In genomic region chr9:37157978-37158377, GRCh38 we compare ENCODE assay signal across 24 cellular contexts.
"Had no signal": no experiment of that assay in that cellular context is flagged by ENCODE, and none has a peak within 500 bp of the region (broad histone marks: within the 10 kb centered on the region; RNA-seq: fewer than 3 reads in every experiment).

No MANE protein-coding gene starts in this region.

- H3K27me3 Mint-ChIP-seq: activated CD8-positive, alpha-beta T cell treated with anti-CD3 and anti-CD28 coated beads for 36 hours; central memory CD8-positive, alpha-beta T cell had no signal

- H3K4me3 Mint-ChIP-seq: activated CD8-positive, alpha-beta T cell treated with anti-CD3 and anti-CD28 coated beads for 36 hours; activated T-cell treated with anti-CD3 and anti-CD28 coated beads, Interleukin-2, amount 50 U/mL, for 4 hours; central memory CD8-positive, alpha-beta T cell; T-helper 1 cell treated with Interleukin-12 subunit alpha and Interleukin-12 subunit beta and Interleukin-4 antibody, amounts not matched to agents 30 μg/mL and 1 μg/mL, for 36 hours had no signal

- H3K9me3 Mint-ChIP-seq: activated CD8-positive, alpha-beta T cell treated with anti-CD3 and anti-CD28 coated beads for 36 hours; activated naive CD4-positive, alpha-beta T cell treated with anti-CD3 and anti-CD28 coated beads, Interleukin-2, amount 50 U/mL, for 72 hours; activated T-cell treated with anti-CD3 and anti-CD28 coated beads, Interleukin-2, amount 50 U/mL, for 4 hours; central memory CD8-positive, alpha-beta T cell; T-helper 1 cell treated with Interleukin-12 subunit alpha and Interleukin-12 subunit beta and Interleukin-4 antibody, amounts not matched to agents 30 μg/mL and 1 μg/mL, for 36 hours had no signal

- H3K27me3 ChIP-seq: breast epithelium, pancreas, tibial nerve had no signal

- FAIRE-seq: endometrium, frontal cortex, pancreas had no signal

- DNase-seq: activated CD4-positive, alpha-beta T cell treated with anti-CD3 and anti-CD28 coated beads, Interleukin-2, amount 50 U/mL, for 1 hour; activated CD8-positive, alpha-beta T cell treated with anti-CD3 and anti-CD28 coated beads for 36 hours; activated naive CD4-positive, alpha-beta T cell; activated T-cell treated with anti-CD3 and anti-CD28 coated beads, Interleukin-2, amount 50 U/mL, for 4 hours; dermis blood vessel endothelial cell; effector CD4-positive, alpha-beta T cell; islet precursor cell; left ventricle myocardium inferior; nucleus accumbens; pancreas; psoas muscle; stimulated activated CD4-positive, alpha-beta T cell treated with anti-CD3 and anti-CD28 coated beads, Interleukin-15, amount 100 ng/mL, for 24 hours; stimulated activated CD4-positive, alpha-beta T cell treated with anti-CD3 and anti-CD28 coated beads, Interleukin-2, amount 100 ng/mL, for 24 hours; stimulated activated naive CD4-positive, alpha-beta T cell; T1000 had no signal

- H3K27ac ChIP-seq: breast epithelium, epithelial cell of prostate, left ventricle myocardium inferior, pancreas, psoas muscle, tibial nerve had no signal

- H3K4me3 ChIP-seq: breast epithelium, left ventricle myocardium inferior, lung, pancreas, psoas muscle, tibial nerve had no signal

- H3K36me3 ChIP-seq: breast epithelium, pancreas had no signal

- H3K27ac Mint-ChIP-seq: activated CD8-positive, alpha-beta T cell treated with anti-CD3 and anti-CD28 coated beads for 36 hours; T-helper 1 cell treated with Interleukin-12 subunit alpha and Interleukin-12 subunit beta and Interleukin-4 antibody, amounts not matched to agents 30 μg/mL and 1 μg/mL, for 36 hours had no signal

- ATAC-seq: activated CD8-positive, alpha-beta T cell treated with anti-CD3 and anti-CD28 coated beads for 36 hours; activated naive CD4-positive, alpha-beta T cell treated with anti-CD3 and anti-CD28 coated beads, Interleukin-2, amount 50 U/mL, for 72 hours; activated T-cell treated with anti-CD3 and anti-CD28 coated beads, Interleukin-2, amount 50 U/mL, for 4 hours; pancreas; psoas muscle had no signal

- H3K4me1 ChIP-seq: breast epithelium, left ventricle myocardium inferior, pancreas, psoas muscle had no signal

- H3K9me3 ChIP-seq: breast epithelium, left ventricle myocardium inferior, pancreas, psoas muscle, tibial nerve had no signal
